8 cellular contexts compared by ENCODE assay signal in genomic region chr2:216081487-216082387, GRCh38. TPM values are rescaled to one million over a fixed set of nuclear protein-coding genes. Genes with fewer than 3 reads are reported as not detected.
DNase-seq lines count a peak whose midpoint lies in the region; ATAC-seq and TF ChIP-seq lines count a peak whose summit lies in the region.

Gene PECR (minus strand): TSS chr2:216081809. CDS start chr2:216081741, 68 bp downstream.
Gene TMEM169 (plus strand): TSS chr2:216081919. CDS start chr2:216095964, 14,045 bp downstream.

- peaks cover 22% of the 10 kb centered on the region for H3K27me3 Mint-ChIP-seq in HFFc6 (ENCODE audit: insufficient read depth)
- H3K27me3 Mint-ChIP-seq in T-cell, result no peaks in the 10 kb centered on the region

- intact Hi-C loops in left ventricle myocardium superior (cut with micrococcal nuclease) (no loop called here), prostate gland (cut with DNase I) (no loop called here)

- no peaks in the 10 kb centered on the region for H3K36me3 ChIP-seq in prostate gland

- TF ChIP-seq POLR2A in prostate gland (IDR thresholded peaks at IDR 0.05), result peak; percentile 50

- DNase-seq in GM12865 (ENCODE audit: low read depth) (peak; percentile 83), HFFc6 (peak; percentile 31), NCI-H1092 treated with DMSO at 0.1 percent for 48 hours (lab: John Stamatoyannopoulos, UW) (peak; percentile 68), T-cell (peak; percentile 32 to 75 (median 60)), amniotic epithelial cell (ENCODE audit: low read depth) (peak; percentile 35), left ventricle myocardium superior (peak; percentile 90), prostate gland (ENCODE audit: low spot score) (peak; percentile 78), ureter (ENCODE audit: low spot score) (peak; percentile 79)

- peak; percentile 86 to 88 (median 86) for ATAC-seq in T-cell (replicated peaks in 1 of 4)
- peak; percentile 100 for ATAC-seq in left ventricle myocardium superior

- peak within 1 kb of the TSS; percentile 8 to 47 for H3K27ac ChIP-seq in prostate gland

- POLR2A ChIA-PET in T-cell (lab: Charles Lee), result interaction anchor here (0.6 to 0.7 kb wide), 3 partner anchors 33 to 512 kb away, joined by 3 to 4 read pairs (median 4); no protein-coding TSS in a partner anchor

- no peaks in the 10 kb centered on the region for H3K27me3 ChIP-seq in prostate gland (replicated peaks; ENCODE audit: insufficient read depth)

- H3K27ac Mint-ChIP-seq in HFFc6 (peak within 1 kb of the TSS; percentile 37; the same call in 1 of the 2 replicates), T-cell (peak within 1 kb of the TSS; percentile 95 to 98)

- H3K4me3 ChIP-seq in GM12865 (ENCODE audit: low read depth, low read length) (peak within 1 kb of the TSS; percentile 71), prostate gland (peak within 1 kb of the TSS; percentile 44 to 68)

- under 1% methylated on average over 40 of the region's 60 CpGs for WGBS in prostate gland

- H3K4me1 Mint-ChIP-seq in HFFc6 (ENCODE audit: low read depth) (peaks cover 32% of the 10 kb centered on the region), T-cell (peaks cover 59 to 68% (median 65%) of the 10 kb centered on the region in 3 donors)

- H3K9me3 Mint-ChIP-seq in HFFc6, result no peaks in the 10 kb centered on the region
- no peaks in the 10 kb centered on the region for H3K9me3 Mint-ChIP-seq in T-cell

- no peaks in the 10 kb centered on the region for H3K9me3 ChIP-seq in prostate gland

- H3K4me3 Mint-ChIP-seq in HFFc6 (peak within 1 kb of the TSS; percentile 96), T-cell (peak within 1 kb of the TSS; percentile 89 to 99 (median 93))

- no peak for TF ChIP-seq CTCF in GM12865 (IDR thresholded peaks at IDR 0.05; ENCODE audit: insufficient read depth, low read depth, low read length, missing control alignments)
- no peak for TF ChIP-seq CTCF in HFFc6 (IDR thresholded peaks at IDR 0.05)
- no peak for TF ChIP-seq CTCF in prostate gland (IDR thresholded peaks at IDR 0.05)

- H3K4me1 ChIP-seq in prostate gland (replicated peaks), result no peaks in the 10 kb centered on the region

- CTCF ChIA-PET in T-cell (lab: Charles Lee), result interaction anchor here (0.6 to 1.7 kb wide), 9 partner anchors 12 to 60 kb away, joined by 3 to 9 read pairs (median 4); no protein-coding TSS in a partner anchor

- H3K36me3 Mint-ChIP-seq in HFFc6 (ENCODE audit: low read depth) (no peaks in the 10 kb centered on the region), T-cell (peaks cover 3% of the 10 kb centered on the region)

RNA-seq across cellular contexts. Expression of gene PECR, which starts in this region (rescaled TPM):
- total RNA-seq in HFFc6 (2021; fragmentation: NEBNext Ultra II Directional; extraction: Animal tissue kit (Norgen Biotek cat#: 25700)), result 1 to 10 TPM; 4.9 to 7.5 (median 6.4) TPM
- 10 to 100 TPM; 17.4 to 26.2 (median 20.6) TPM for total RNA-seq in T-cell
- 6.1 TPM for total RNA-seq in left ventricle myocardium superior
- total RNA-seq in prostate gland, result 10 to 100 TPM in 1 of 2 donors, 1 to 10 TPM in 1; 6.9 to 16.3 TPM
- total RNA-seq in ureter, result 6.3 TPM

RNA-seq across cellular contexts. Expression of gene TMEM169, which starts in this region (rescaled TPM):
- under 1 TPM in 3 of 6 experiments, not detected in 3; 0.09 to 0.25 (median 0.13) TPM for total RNA-seq in HFFc6 (2021; fragmentation: NEBNext Ultra II Directional; extraction: Animal tissue kit (Norgen Biotek cat#: 25700))
- total RNA-seq in T-cell (1 to 10 TPM; 1.8 to 4.3 (median 3.1) TPM), left ventricle myocardium superior (0.15 TPM), prostate gland (1 to 10 TPM in 1 of 2 donors, under 1 TPM in 1; 0.80 to 1.1 TPM), ureter (0.21 TPM)

Comparison
In these comparisons a context has a peak if more than half of its experiments do, and no peak if none do; other contexts are left out.
1. Peak in every context shown above with its lines: DNase-seq, ATAC-seq, H3K4me3 ChIP-seq and H3K27ac ChIP-seq.
2. DNase-seq: peak in every context shown above with its lines; median percentile 90 in left ventricle myocardium superior; 83 in GM12865; 79 in ureter; 78 in prostate gland; 68 in NCI-H1092 treated with DMSO at 0.1 percent for 48 hours; 60 in T-cell; 35 in amniotic epithelial cell; 31 in HFFc6.